Comparison of ENCODE assay signal across 24 cellular contexts in genomic region chr19:10428996-10429381, GRCh38. TPM values are rescaled to one million over a fixed set of nuclear protein-coding genes. Genes with fewer than 3 reads are reported as not detected.
A peak's percentile ranks its signal among the peaks of the same experiment; 100 is the strongest.
DNase-seq lines count a peak whose midpoint lies in the region; ATAC-seq and TF ChIP-seq lines count a peak whose summit lies in the region.
"Had no signal": no experiment of that assay in that cellular context is flagged by ENCODE, and none has a peak within 500 bp of the region (broad histone marks: within the 10 kb centered on the region; RNA-seq: fewer than 3 reads in every experiment).

No MANE protein-coding gene starts in this region.

- H3K36me3 ChIP-seq in CD8-positive, alpha-beta T cell (ENCODE audit: insufficient read depth, low read length): no peaks in the 10 kb centered on the region
- H3K36me3 ChIP-seq: tibial nerve, WERI-Rb-1 had no signal

- peak overlapping the region; percentile 85 for H3K27ac Mint-ChIP-seq in T-helper 1 cell treated with Interleukin-12 subunit alpha and Interleukin-12 subunit beta and Interleukin-4 antibody, amounts not matched to agents 30 μg/mL and 1 μg/mL, for 36 hours
- H3K27ac Mint-ChIP-seq in CD8-positive, alpha-beta T cell: peak overlapping the region; percentile 92
- peak overlapping the region; percentile 27 for H3K27ac Mint-ChIP-seq in activated T-helper 1 cell treated with anti-CD3 and anti-CD28 coated beads, Interleukin-12 subunit alpha, Interleukin-12 subunit beta, Interleukin-2, Interleukin-4 antibody, amounts not matched to agents 30 ng/mL and 10 ng/mL and 1 ng/mL, durations not matched to agents 14 hours and 24 hours and 36 hours
- peak overlapping the region in 8 of 10 donors; percentile 75 to 97 (median 90) for H3K27ac Mint-ChIP-seq in naive thymus-derived CD8-positive, alpha-beta T cell

- no peaks in the 10 kb centered on the region for H3K9me3 Mint-ChIP-seq in T-helper 1 cell treated with Interleukin-12 subunit alpha and Interleukin-12 subunit beta and Interleukin-4 antibody, amounts not matched to agents 30 μg/mL and 1 μg/mL, for 36 hours
- H3K9me3 Mint-ChIP-seq in CD8-positive, alpha-beta T cell: no peaks in the 10 kb centered on the region
- no peaks in the 10 kb centered on the region for H3K9me3 Mint-ChIP-seq in activated T-helper 1 cell treated with anti-CD3 and anti-CD28 coated beads, Interleukin-12 subunit alpha, Interleukin-12 subunit beta, Interleukin-2, Interleukin-4 antibody, amounts not matched to agents 30 ng/mL and 10 ng/mL and 1 ng/mL, durations not matched to agents 14 hours and 24 hours and 36 hours
- peaks cover 0 to 2% (median 0%) of the 10 kb centered on the region in 9 donors for H3K9me3 Mint-ChIP-seq in naive thymus-derived CD8-positive, alpha-beta T cell
- H3K9me3 Mint-ChIP-seq: activated T-cell treated with anti-CD3 and anti-CD28 coated beads, Interleukin-2, amount 50 U/mL, for 4 hours had no signal

- H3K4me3 ChIP-seq in CD8-positive, alpha-beta T cell (ENCODE audit: low read depth, low read length): no peak overlapping the region
- no peak overlapping the region for H3K4me3 ChIP-seq in foreskin fibroblast (ENCODE audit: low read depth in 1 of 2, low read length in 2 of 2)
- H3K4me3 ChIP-seq: body of pancreas, mucosa of descending colon, tibial nerve had no signal

- DNase-seq in T-helper 1 cell (no peak), NCI-H1417 treated with DMSO at 0.1 percent for 48 hours (lab: John Stamatoyannopoulos, UW) (no peak), foreskin fibroblast (no peak)
- DNase-seq in CD8-positive, alpha-beta T cell: no peak
- no peak for DNase-seq in activated T-helper 1 cell treated with anti-CD3 and anti-CD28 coated beads, Interleukin-12 subunit alpha, Interleukin-12 subunit beta, Interleukin-2, Interleukin-4 antibody, amounts not matched to agents 30 ng/mL and 10 ng/mL and 1 ng/mL, durations not matched to agents 14 hours and 24 hours and 36 hours (ENCODE audit: low spot score)
- DNase-seq in naive thymus-derived CD8-positive, alpha-beta T cell: no peak
- DNase-seq: activated T-cell treated with anti-CD3 and anti-CD28 coated beads, Interleukin-2, amount 50 U/mL, for 4 hours; body of pancreas; effector CD8-positive, alpha-beta T cell; GOT3; islet precursor cell; mucosa of descending colon; NCI-H1092; NCI-H2029; NCI-H226; NCI-H774; SHP77 treated with DMSO at 0.1 percent for 48 hours; stimulated activated CD4-positive, alpha-beta T cell treated with anti-CD3 and anti-CD28 coated beads, Interleukin-1b, Interleukin-23, amount 100 ng/mL, for 48 hours; stimulated activated naive CD4-positive, alpha-beta T cell treated with Interleukin-2 at 50 U/mL for 16 hours; WERI-Rb-1 had no signal

- no peak overlapping the region for H3K4me3 Mint-ChIP-seq in T-helper 1 cell treated with Interleukin-12 subunit alpha and Interleukin-12 subunit beta and Interleukin-4 antibody, amounts not matched to agents 30 μg/mL and 1 μg/mL, for 36 hours
- no peak overlapping the region for H3K4me3 Mint-ChIP-seq in CD8-positive, alpha-beta T cell
- H3K4me3 Mint-ChIP-seq in activated T-helper 1 cell treated with anti-CD3 and anti-CD28 coated beads, Interleukin-12 subunit alpha, Interleukin-12 subunit beta, Interleukin-2, Interleukin-4 antibody, amounts not matched to agents 30 ng/mL and 10 ng/mL and 1 ng/mL, durations not matched to agents 14 hours and 24 hours and 36 hours: no peak overlapping the region
- H3K4me3 Mint-ChIP-seq in naive thymus-derived CD8-positive, alpha-beta T cell: peak overlapping the region in 4 of 10 donors; percentile 10 to 84 (median 28)

- ATAC-seq in CD8-positive, alpha-beta T cell: no peak
- ATAC-seq in naive thymus-derived CD8-positive, alpha-beta T cell: no peak
- ATAC-seq in GM19455 (IDR thresholded peaks at IDR 0.05; ENCODE audit: unreplicated experiment): no peak
- ATAC-seq: body of pancreas, esophagus mucosa, mucosa of descending colon had no signal

- TF ChIP-seq CTCF in CD8-positive, alpha-beta T cell (IDR thresholded peaks at IDR 0.05): no peak
- no peak for TF ChIP-seq CTCF in foreskin fibroblast (IDR thresholded peaks at IDR 0.05; ENCODE audit: low read depth, low read length)

- H3K4me1 Mint-ChIP-seq in T-helper 1 cell treated with Interleukin-12 subunit alpha and Interleukin-12 subunit beta and Interleukin-4 antibody, amounts not matched to agents 30 μg/mL and 1 μg/mL, for 36 hours (ENCODE audit: low read depth): peaks cover 64% of the 10 kb centered on the region
- peaks cover 65% of the 10 kb centered on the region for H3K4me1 Mint-ChIP-seq in CD8-positive, alpha-beta T cell (ENCODE audit: low read depth)
- H3K4me1 Mint-ChIP-seq in activated T-helper 1 cell treated with anti-CD3 and anti-CD28 coated beads, Interleukin-12 subunit alpha, Interleukin-12 subunit beta, Interleukin-2, Interleukin-4 antibody, amounts not matched to agents 30 ng/mL and 10 ng/mL and 1 ng/mL, durations not matched to agents 14 hours and 24 hours and 36 hours (ENCODE audit: low read depth): peaks cover 78% of the 10 kb centered on the region
- H3K4me1 Mint-ChIP-seq in naive thymus-derived CD8-positive, alpha-beta T cell: peaks cover 32 to 82% (median 62%) of the 10 kb centered on the region in 4 donors

- peaks cover 29% of the 10 kb centered on the region for H3K36me3 Mint-ChIP-seq in T-helper 1 cell treated with Interleukin-12 subunit alpha and Interleukin-12 subunit beta and Interleukin-4 antibody, amounts not matched to agents 30 μg/mL and 1 μg/mL, for 36 hours (ENCODE audit: low read depth)
- no peaks in the 10 kb centered on the region for H3K36me3 Mint-ChIP-seq in CD8-positive, alpha-beta T cell
- peaks cover 30% of the 10 kb centered on the region for H3K36me3 Mint-ChIP-seq in activated T-helper 1 cell treated with anti-CD3 and anti-CD28 coated beads, Interleukin-12 subunit alpha, Interleukin-12 subunit beta, Interleukin-2, Interleukin-4 antibody, amounts not matched to agents 30 ng/mL and 10 ng/mL and 1 ng/mL, durations not matched to agents 14 hours and 24 hours and 36 hours (ENCODE audit: low read depth)
- peaks cover 0 to 2% (median 0%) of the 10 kb centered on the region in 3 donors for H3K36me3 Mint-ChIP-seq in naive thymus-derived CD8-positive, alpha-beta T cell

- CTCF ChIA-PET in CD8-positive, alpha-beta T cell (lab: Charles Lee): interaction anchor here (1.7 to 29.4 kb wide), 3 partner anchors 7 to 40 kb away, joined by 4 to 620 read pairs (median 50); partner anchors contain the start of genes CDC37 and PDE4A

- H3K27me3 Mint-ChIP-seq in T-helper 1 cell treated with Interleukin-12 subunit alpha and Interleukin-12 subunit beta and Interleukin-4 antibody, amounts not matched to agents 30 μg/mL and 1 μg/mL, for 36 hours (ENCODE audit: low read depth): peaks cover 31% of the 10 kb centered on the region
- H3K27me3 Mint-ChIP-seq in CD8-positive, alpha-beta T cell (ENCODE audit: low read depth): peaks cover 27% of the 10 kb centered on the region
- peaks cover 20% of the 10 kb centered on the region for H3K27me3 Mint-ChIP-seq in activated T-helper 1 cell treated with anti-CD3 and anti-CD28 coated beads, Interleukin-12 subunit alpha, Interleukin-12 subunit beta, Interleukin-2, Interleukin-4 antibody, amounts not matched to agents 30 ng/mL and 10 ng/mL and 1 ng/mL, durations not matched to agents 14 hours and 24 hours and 36 hours (ENCODE audit: insufficient read depth)
- H3K27me3 Mint-ChIP-seq in naive thymus-derived CD8-positive, alpha-beta T cell: peaks cover 13 to 51% (median 32%) of the 10 kb centered on the region in 5 donors

- H3K27me3 ChIP-seq in CD8-positive, alpha-beta T cell (ENCODE audit: insufficient read depth, low read length): peaks cover 7% of the 10 kb centered on the region
- H3K27me3 ChIP-seq: body of pancreas had no signal

- no peaks in the 10 kb centered on the region for H3K9me3 ChIP-seq in CD8-positive, alpha-beta T cell (ENCODE audit: low read length)
- H3K9me3 ChIP-seq: body of pancreas, mucosa of descending colon, tibial nerve had no signal

- intact Hi-C loops in CD8-positive, alpha-beta T cell (cut with DNase I, micrococcal nuclease): loop anchor here in 1 of 2 experiments (5.0 kb wide), 1 partner anchor 138 kb away; the partner anchor contains the start of genes CDKN2D and KRI1
- intact Hi-C loops in activated T-helper 1 cell treated with anti-CD3 and anti-CD28 coated beads, Interleukin-12 subunit alpha, Interleukin-12 subunit beta, Interleukin-2, Interleukin-4 antibody, amounts not matched to agents 30 ng/mL and 10 ng/mL and 1 ng/mL, durations not matched to agents 14 hours and 24 hours and 36 hours (cut with micrococcal nuclease): loop anchor here (1.0 kb wide), 1 partner anchor 7 kb away; no protein-coding TSS in a partner anchor

- H3K27ac ChIP-seq in CD8-positive, alpha-beta T cell (ENCODE audit: low read depth, low read length): peak overlapping the region; percentile 67
- H3K27ac ChIP-seq: body of pancreas, WERI-Rb-1 had no signal

- H3K4me1 ChIP-seq in CD8-positive, alpha-beta T cell (ENCODE audit: insufficient read depth, low read length): peaks cover 55% of the 10 kb centered on the region

- POLR2A ChIA-PET in CD8-positive, alpha-beta T cell (lab: Charles Lee): interaction anchor here (1.1 to 3.1 kb wide), 3 partner anchors 10 to 24 kb away, joined by 5 to 12 read pairs (median 5); no protein-coding TSS in a partner anchor
- POLR2A ChIA-PET in naive thymus-derived CD8-positive, alpha-beta T cell (lab: Charles Lee): interaction anchor here (1.8 kb wide), 1 partner anchor 11 kb away, joined by 7 read pairs; no protein-coding TSS in a partner anchor

RNA-seq across cellular contexts. Expression of gene PDE4A, which starts 8.7 kb away (rescaled TPM):
- total RNA-seq in CD8-positive, alpha-beta T cell: 10 to 100 TPM; 21.1 to 23.6 TPM
- 67.7 and 71.1 TPM in 2 replicates for total RNA-seq in activated T-helper 1 cell treated with anti-CD3 and anti-CD28 coated beads, Interleukin-12 subunit alpha, Interleukin-12 subunit beta, Interleukin-2, Interleukin-4 antibody, amounts not matched to agents 30 ng/mL and 10 ng/mL and 1 ng/mL, durations not matched to agents 14 hours and 24 hours and 36 hours
- total RNA-seq in naive thymus-derived CD8-positive, alpha-beta T cell: under 1 TPM; 0.88 to 0.99 TPM
- 1 to 10 TPM in 2 of 3 donors, under 1 TPM in 1; 0.33 to 2.5 (median 1.9) TPM for polyA plus RNA-seq in naive thymus-derived CD8-positive, alpha-beta T cell

RNA-seq across cellular contexts. Expression of gene CDC37, which starts 25.6 kb away (rescaled TPM):
- total RNA-seq in CD8-positive, alpha-beta T cell: 100 to 1,000 TPM; 195 to 196 TPM
- 320 and 326 TPM in 2 replicates for total RNA-seq in activated T-helper 1 cell treated with anti-CD3 and anti-CD28 coated beads, Interleukin-12 subunit alpha, Interleukin-12 subunit beta, Interleukin-2, Interleukin-4 antibody, amounts not matched to agents 30 ng/mL and 10 ng/mL and 1 ng/mL, durations not matched to agents 14 hours and 24 hours and 36 hours
- 100 to 1,000 TPM; 155 to 158 TPM for total RNA-seq in naive thymus-derived CD8-positive, alpha-beta T cell
- 10 to 100 TPM; 63.2 to 81.1 (median 65.6) TPM for polyA plus RNA-seq in naive thymus-derived CD8-positive, alpha-beta T cell

RNA-seq across cellular contexts. Expression of gene TYK2, which starts 48.6 kb away (rescaled TPM):
- 100 to 1,000 TPM; 244 to 250 TPM for total RNA-seq in CD8-positive, alpha-beta T cell
- 268 and 271 TPM in 2 replicates for total RNA-seq in activated T-helper 1 cell treated with anti-CD3 and anti-CD28 coated beads, Interleukin-12 subunit alpha, Interleukin-12 subunit beta, Interleukin-2, Interleukin-4 antibody, amounts not matched to agents 30 ng/mL and 10 ng/mL and 1 ng/mL, durations not matched to agents 14 hours and 24 hours and 36 hours
- total RNA-seq in naive thymus-derived CD8-positive, alpha-beta T cell: 100 to 1,000 TPM; 313 to 319 TPM
- 10 to 100 TPM; 33.4 to 50.3 (median 43.9) TPM for polyA plus RNA-seq in naive thymus-derived CD8-positive, alpha-beta T cell

Comparison
In these comparisons a context has a peak if more than half of its experiments do, and no peak if none do; other contexts are left out.
1. H3K27ac Mint-ChIP-seq: peak in every context shown above with its lines; median percentile 92 in CD8-positive, alpha-beta T cell; 90 in naive thymus-derived CD8-positive, alpha-beta T cell; 85 in T-helper 1 cell treated with Interleukin-12 subunit alpha and Interleukin-12 subunit beta and Interleukin-4 antibody, amounts not matched to agents 30 μg/mL and 1 μg/mL, for 36 hours; 27 in activated T-helper 1 cell treated with anti-CD3 and anti-CD28 coated beads, Interleukin-12 subunit alpha, Interleukin-12 subunit beta, Interleukin-2, Interleukin-4 antibody, amounts not matched to agents 30 ng/mL and 10 ng/mL and 1 ng/mL, durations not matched to agents 14 hours and 24 hours and 36 hours.
2. RNA of gene PDE4A, which starts 8.7 kb away (total RNA-seq): 67.7 to 71.1 TPM in activated T-helper 1 cell treated with anti-CD3 and anti-CD28 coated beads, Interleukin-12 subunit alpha, Interleukin-12 subunit beta, Interleukin-2, Interleukin-4 antibody, amounts not matched to agents 30 ng/mL and 10 ng/mL and 1 ng/mL, durations not matched to agents 14 hours and 24 hours and 36 hours and 21.1 to 23.6 TPM in CD8-positive, alpha-beta T cell; 0.88 to 0.99 TPM in naive thymus-derived CD8-positive, alpha-beta T cell; every median in the first group is over 10 times any median in the second.